Comparison of ENCODE assay signal across 9 cellular contexts in the genomic region with DNA sequence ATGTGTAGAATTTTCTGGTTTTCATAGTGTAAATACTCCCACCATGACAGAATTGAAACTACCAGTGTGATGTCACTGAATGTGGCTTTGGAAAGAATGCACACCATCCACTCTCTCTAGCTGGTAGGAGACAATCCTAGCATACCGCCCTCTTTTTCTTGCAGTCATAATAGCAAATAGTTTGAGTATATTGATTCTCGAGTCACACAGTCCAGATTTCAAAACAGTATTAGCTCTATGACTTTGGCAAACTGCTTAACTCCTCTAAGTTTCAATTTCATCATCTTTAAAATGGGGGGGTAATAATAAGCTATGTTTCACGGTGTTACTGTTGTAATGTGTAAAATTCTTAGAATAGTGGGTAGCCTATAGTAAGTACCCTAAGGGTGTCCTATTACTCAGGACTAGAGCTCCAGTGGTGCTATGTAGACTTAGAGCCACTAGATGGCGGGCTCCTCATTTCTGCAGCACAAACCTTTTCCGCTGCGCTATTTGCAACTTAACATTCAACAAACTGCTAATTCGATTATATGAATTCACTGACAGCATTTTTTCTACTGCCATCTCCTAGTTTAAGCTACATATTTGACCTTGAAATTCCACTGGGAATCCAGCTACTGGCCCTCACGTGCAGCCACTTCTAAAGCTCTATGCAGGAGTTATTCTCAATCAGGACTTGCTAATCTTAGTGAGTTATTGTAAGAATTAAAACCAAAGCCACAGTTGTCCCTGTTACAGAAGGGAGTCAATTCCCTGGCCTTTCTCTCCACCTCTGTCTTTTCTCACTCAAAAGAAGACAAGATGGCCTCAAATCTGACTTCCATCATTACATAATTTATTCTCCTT. TPM values are rescaled to one million over a fixed set of nuclear protein-coding genes. Genes with fewer than 3 reads are reported as not detected.
DNase-seq lines count a peak whose midpoint lies in the region; ATAC-seq and TF ChIP-seq lines count a peak whose summit lies in the region.
"Had no signal": no experiment of that assay in that cellular context is flagged by ENCODE, and none has a peak within 500 bp of the region (broad histone marks: within the 10 kb centered on the region; RNA-seq: fewer than 3 reads in every experiment).

No MANE protein-coding gene starts in this region.

- H3K4me3 ChIP-seq in iPS DF 6.9 (ENCODE audit: low read length), result no peak overlapping the region
- peak overlapping the region; percentile 8 for H3K4me3 ChIP-seq in smooth muscle cell
- H3K4me3 ChIP-seq: BLaER1 had no signal

- peak overlapping the region; percentile 52 for H3K4me2 ChIP-seq in smooth muscle cell
- H3K4me2 ChIP-seq: BLaER1 had no signal

- H2AFZ ChIP-seq in smooth muscle cell (ENCODE audit: low read depth), result peak overlapping the region; percentile 11

- H3K27ac ChIP-seq in iPS DF 6.9 (ENCODE audit: low read length) (no peak overlapping the region), smooth muscle cell (ENCODE audit: low read depth) (peak overlapping the region; percentile 89)
- H3K27ac ChIP-seq: BLaER1 had no signal

- no peaks in the 10 kb centered on the region for H3K9me3 ChIP-seq in iPS DF 6.9 (ENCODE audit: control insufficient read depth, insufficient read depth, low read length)
- peaks cover 4% of the 10 kb centered on the region for H3K9me3 ChIP-seq in smooth muscle cell (replicated peaks; ENCODE audit: low read depth)

- peak overlapping the region; percentile 30 for H3K9ac ChIP-seq in smooth muscle cell (ENCODE audit: low read depth)
- H3K9ac ChIP-seq: BLaER1 had no signal

- ATAC-seq in HG02798 (IDR thresholded peaks at IDR 0.05; ENCODE audit: poor library complexity, unreplicated experiment), result peak; percentile 96

- H3K4me1 ChIP-seq in iPS DF 6.9 (ENCODE audit: control insufficient read depth, insufficient read depth, low read length) (peaks cover 2% of the 10 kb centered on the region; the same call in 1 of the 2 replicates), smooth muscle cell (ENCODE audit: low read depth) (peaks cover 4% of the 10 kb centered on the region)

- DNase-seq in NCI-H1436 (lab: John Stamatoyannopoulos, UW) (peak; percentile 21), NCI-H1436 treated with DMSO at 0.1 percent for 48 hours (lab: John Stamatoyannopoulos, UW) (no peak), NCI-H146 treated with DMSO at 0.1 percent for 48 hours (lab: John Stamatoyannopoulos, UW; ENCODE audit: unreplicated experiment) (peak; percentile 30), T-helper 1 cell (peak; percentile 29 to 85 (median 54)), astrocyte of the hippocampus (ENCODE audit: low read depth, low spot score) (peak; percentile 89), iPS DF 6.9 (ENCODE audit: low read depth, low spot score) (peak; percentile 27), smooth muscle cell (lab: John Stamatoyannopoulos, UW; ENCODE audit: unreplicated experiment) (peak; percentile 2)

- H3K27me3 ChIP-seq in iPS DF 6.9 (ENCODE audit: control insufficient read depth, insufficient read depth, low read length) (no peaks in the 10 kb centered on the region; the same call in 1 of the 2 replicates), smooth muscle cell (ENCODE audit: low read depth) (no peaks in the 10 kb centered on the region)
- H3K27me3 ChIP-seq: BLaER1 had no signal

- WGBS in iPS DF 6.9 (ENCODE audit: insufficient coverage, insufficient read length), result no CpG with 5 or more reads among the region's 8 CpGs
- 8% methylated on average over 8 of the region's 8 CpGs for WGBS in smooth muscle cell (ENCODE audit: low lambda C conversion rate)

- peak; percentile 93 for TF ChIP-seq CTCF in smooth muscle cell (IDR thresholded peaks at IDR 0.05; ENCODE audit: borderline replicate concordance, insufficient read depth, poor library complexity, severe bottlenecking)

- no peaks in the 10 kb centered on the region for H4K20me1 ChIP-seq in smooth muscle cell (ENCODE audit: low read depth)
- H4K20me1 ChIP-seq: BLaER1 had no signal

- H3F3A ChIP-seq in smooth muscle cell (ENCODE audit: low read depth), result no peaks in the 10 kb centered on the region

- no peaks in the 10 kb centered on the region for H3K36me3 ChIP-seq in iPS DF 6.9 (ENCODE audit: control insufficient read depth, insufficient read depth, low read length)
- no peaks in the 10 kb centered on the region for H3K36me3 ChIP-seq in smooth muscle cell (ENCODE audit: low read depth)
- H3K36me3 ChIP-seq: BLaER1 had no signal

- H3K79me2 ChIP-seq in smooth muscle cell (ENCODE audit: low read depth), result no peaks in the 10 kb centered on the region

RNA-seq across cellular contexts. Expression of a gene that starts 18.7 kb away (rescaled TPM):
- total RNA-seq in smooth muscle cell, result not detected in 2 replicates
- polyA plus RNA-seq in smooth muscle cell, result not detected in 2 replicates

RNA-seq across cellular contexts. Expression of a gene that starts 22.7 kb away (rescaled TPM):
- 102 and 158 TPM in 2 replicates for total RNA-seq in smooth muscle cell
- polyA plus RNA-seq in smooth muscle cell, result 105 and 136 TPM in 2 replicates

RNA-seq across cellular contexts. Expression of a gene that starts 44.2 kb away (rescaled TPM):
- 0.99 and 9.1 TPM in 2 replicates for total RNA-seq in smooth muscle cell
- 0.93 and 4.0 TPM in 2 replicates for polyA plus RNA-seq in smooth muscle cell

RNA-seq across cellular contexts. Expression of a gene that starts 47.6 kb away (rescaled TPM):
- total RNA-seq in smooth muscle cell, result 13.4 and 22.0 TPM in 2 replicates
- 8.1 and 10.7 TPM in 2 replicates for polyA plus RNA-seq in smooth muscle cell

RNA-seq across cellular contexts. Expression of a gene that starts 57.3 kb away (rescaled TPM):
- total RNA-seq in smooth muscle cell, result not detected in 2 replicates
- polyA plus RNA-seq in smooth muscle cell, result not detected in 2 replicates
